In the genomic region with DNA sequence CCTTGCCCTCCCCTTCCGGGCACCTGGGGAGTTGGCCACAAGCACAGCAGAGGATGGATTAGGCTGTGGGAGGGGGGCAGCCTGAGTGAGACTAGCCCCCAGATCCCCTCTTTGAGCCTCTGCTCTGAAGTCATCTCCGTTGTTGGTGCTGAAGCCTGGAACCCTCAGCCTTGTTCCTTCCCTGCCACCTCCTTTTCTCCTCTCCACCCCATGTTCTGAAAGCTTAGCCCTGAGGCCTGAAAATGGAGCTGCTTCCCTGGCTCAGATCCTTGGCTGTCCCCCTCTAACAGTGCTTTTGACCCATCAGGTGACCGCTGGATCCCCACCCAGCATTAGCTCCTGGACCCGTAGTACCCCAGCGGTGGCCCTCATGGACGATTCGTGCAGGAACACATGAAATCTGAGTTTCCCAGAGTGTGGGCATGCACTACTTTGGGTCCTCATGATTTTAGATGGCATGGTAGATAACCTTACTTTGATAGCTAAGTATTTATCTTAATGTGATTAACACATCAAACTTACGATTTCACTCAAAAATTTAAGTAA, we compare ENCODE assay signal across 22 cellular contexts. TPM values are rescaled to one million over a fixed set of nuclear protein-coding genes. Genes with fewer than 3 reads are reported as not detected.
DNase-seq lines count a peak whose midpoint lies in the region; ATAC-seq and TF ChIP-seq lines count a peak whose summit lies in the region.
"Had no signal": no experiment of that assay in that cellular context is flagged by ENCODE, and none has a peak within 500 bp of the region (broad histone marks: within the 10 kb centered on the region; RNA-seq: fewer than 3 reads in every experiment).

No MANE protein-coding gene starts in this region.

- H3K27ac Mint-ChIP-seq in HFFc6, result no peak overlapping the region
- H3K27ac Mint-ChIP-seq: CD4-positive, alpha-beta T cell had no signal

- H3K4me1 Mint-ChIP-seq in HFFc6 (ENCODE audit: low read depth), result 0 out of 2 replicates have a peak, but pooled peaks cover 4% of the 10 kb centered on the region

- 93 to 100% methylated on average over 6 to 7 of the region's 8 CpGs for WGBS in gastroesophageal sphincter (ENCODE audit: low coverage in 1 of 2), 2 donors
- WGBS in sigmoid colon, 2 donors, result 95 to 97% methylated on average over 8 of the region's 8 CpGs

- no peaks in the 10 kb centered on the region for H3K9me3 Mint-ChIP-seq in HFFc6
- H3K9me3 Mint-ChIP-seq: H9 had no signal

- no peaks in the 10 kb centered on the region for H3K36me3 Mint-ChIP-seq in HFFc6 (ENCODE audit: low read depth)

- DNase-seq in colonic mucosa (peak; percentile 9), sigmoid colon (no peak), vagina (ENCODE audit: extremely low spot score in 2 of 2) (peak in 1 of 2 donors; percentile 85), HFFc6 (no peak), iPS-NIHi11 (ENCODE audit: low spot score) (no peak)
- DNase-seq: CD4-positive, alpha-beta T cell; COR-L47; DMS79; H9; NCI-H1092 treated with DMSO at 0.1 percent for 48 hours; NCI-H1436 treated with DMSO at 0.1 percent for 48 hours; NCI-H1930; NCI-H2227 treated with DMSO at 0.1 percent for 48 hours; NCI-H510A treated with DMSO at 0.1 percent for 48 hours; NCI-H748 treated with DMSO at 0.1 percent for 48 hours; PC-9; RPMI8226; SHP77 treated with DMSO at 0.1 percent for 48 hours had no signal

- H3K4me3 Mint-ChIP-seq in HFFc6, result no peak overlapping the region
- H3K4me3 Mint-ChIP-seq: CD4-positive, alpha-beta T cell; H9 had no signal

- TF ChIP-seq CTCF in colonic mucosa (IDR thresholded peaks at IDR 0.05) (no peak), gastroesophageal sphincter (IDR thresholded peaks at IDR 0.05) (no peak), sigmoid colon (IDR thresholded peaks at IDR 0.05) (no peak), vagina (IDR thresholded peaks at IDR 0.05) (no peak), HFFc6 (IDR thresholded peaks at IDR 0.05) (no peak)

- TF ChIP-seq EP300 in gastroesophageal sphincter (IDR thresholded peaks at IDR 0.05), result no peak
- TF ChIP-seq EP300 in sigmoid colon (IDR thresholded peaks at IDR 0.05), result no peak

- H3K27me3 ChIP-seq in colonic mucosa, result no peaks in the 10 kb centered on the region
- no peaks in the 10 kb centered on the region for H3K27me3 ChIP-seq in gastroesophageal sphincter
- no peaks in the 10 kb centered on the region for H3K27me3 ChIP-seq in sigmoid colon
- H3K27me3 ChIP-seq in vagina, result no peaks in the 10 kb centered on the region
- H3K27me3 ChIP-seq: BLaER1 had no signal

- H3K9me3 ChIP-seq in colonic mucosa, result no peaks in the 10 kb centered on the region
- no peaks in the 10 kb centered on the region for H3K9me3 ChIP-seq in gastroesophageal sphincter
- H3K9me3 ChIP-seq in sigmoid colon, result no peaks in the 10 kb centered on the region
- H3K9me3 ChIP-seq in vagina, result no peaks in the 10 kb centered on the region
- H3K9me3 ChIP-seq: BLaER1 had no signal

- H3K27ac ChIP-seq in colonic mucosa (no peak overlapping the region), gastroesophageal sphincter (peak overlapping the region in 3 of 4 donors; percentile 10 to 41 (median 39)), sigmoid colon (peak overlapping the region; percentile 18 to 62 (median 52)), vagina (peak overlapping the region; percentile 79)
- H3K27ac ChIP-seq: BLaER1, KMS-11, PC-9 had no signal

- H3K36me3 ChIP-seq in colonic mucosa (no peaks in the 10 kb centered on the region), gastroesophageal sphincter (no peaks in the 10 kb centered on the region), sigmoid colon (no peaks in the 10 kb centered on the region), vagina (no peaks in the 10 kb centered on the region)
- H3K36me3 ChIP-seq: BLaER1 had no signal

- H3K4me1 ChIP-seq in colonic mucosa (no peaks in the 10 kb centered on the region), gastroesophageal sphincter (peaks cover 0 to 13% (median 0%) of the 10 kb centered on the region in 3 donors), sigmoid colon (peaks cover 0 to 22% (median 10%) of the 10 kb centered on the region in 4 donors), vagina (peaks cover 15% of the 10 kb centered on the region)
- H3K4me1 ChIP-seq: BLaER1 had no signal

- H3K27me3 Mint-ChIP-seq in HFFc6 (ENCODE audit: insufficient read depth), result peaks cover 4% of the 10 kb centered on the region
- H3K27me3 Mint-ChIP-seq: CD4-positive, alpha-beta T cell had no signal

- no peak for TF ChIP-seq POLR2A in gastroesophageal sphincter (IDR thresholded peaks at IDR 0.05)
- TF ChIP-seq POLR2A in sigmoid colon (IDR thresholded peaks at IDR 0.05), result no peak
- no peak for TF ChIP-seq POLR2A in vagina (IDR thresholded peaks at IDR 0.05)

- ATAC-seq in gastroesophageal sphincter, result no peak
- ATAC-seq in GM21367 (IDR thresholded peaks at IDR 0.05; ENCODE audit: unreplicated experiment), result no peak

- intact Hi-C loops in colonic mucosa (cut with DNase I), result no loop called here
- intact Hi-C loops in sigmoid colon (cut with DNase I), result no loop called here
- intact Hi-C loops in vagina (cut with DNase I), result no loop called here

- H3K4me3 ChIP-seq in colonic mucosa, result no peak overlapping the region
- no peak overlapping the region for H3K4me3 ChIP-seq in gastroesophageal sphincter
- no peak overlapping the region for H3K4me3 ChIP-seq in sigmoid colon
- no peak overlapping the region for H3K4me3 ChIP-seq in vagina
- H3K4me3 ChIP-seq: BLaER1, PC-9 had no signal

- no peak overlapping the region for H3K9ac ChIP-seq in colonic mucosa (ENCODE audit: low read depth in 2 of 2, low read length in 2 of 2)
- H3K9ac ChIP-seq: BLaER1, KMS-11 had no signal

RNA-seq across cellular contexts. Expression of gene ANGPTL2, which starts 21.6 kb away (rescaled TPM):
- total RNA-seq in colonic mucosa, result 10 to 100 TPM in 1 of 2 donors, 1 to 10 TPM in 1; 2.7 to 15.1 TPM
- 10 to 100 TPM; 36.5 to 52.5 (median 50.8) TPM for total RNA-seq in gastroesophageal sphincter
- 100 to 1,000 TPM in 1 of 4 donors, 10 to 100 TPM in 3; 50.5 to 112 (median 78.8) TPM for total RNA-seq in sigmoid colon
- 10 to 100 TPM in 1 of 3 donors, 1 to 10 TPM in 1, under 1 TPM in 1; 0.69 to 14.7 (median 9.6) TPM for polyA plus RNA-seq in sigmoid colon
- total RNA-seq in vagina, result 65.8 TPM
- 10 to 100 TPM; 15.0 to 20.9 (median 19.4) TPM for total RNA-seq in HFFc6 (2021; fragmentation: NEBNext Ultra II Directional; extraction: Animal tissue kit (Norgen Biotek cat#: 25700))
- total RNA-seq: CD4-positive, alpha-beta T cell had no signal
